ENCODE assay signal across 8 cellular contexts in the genomic region with DNA sequence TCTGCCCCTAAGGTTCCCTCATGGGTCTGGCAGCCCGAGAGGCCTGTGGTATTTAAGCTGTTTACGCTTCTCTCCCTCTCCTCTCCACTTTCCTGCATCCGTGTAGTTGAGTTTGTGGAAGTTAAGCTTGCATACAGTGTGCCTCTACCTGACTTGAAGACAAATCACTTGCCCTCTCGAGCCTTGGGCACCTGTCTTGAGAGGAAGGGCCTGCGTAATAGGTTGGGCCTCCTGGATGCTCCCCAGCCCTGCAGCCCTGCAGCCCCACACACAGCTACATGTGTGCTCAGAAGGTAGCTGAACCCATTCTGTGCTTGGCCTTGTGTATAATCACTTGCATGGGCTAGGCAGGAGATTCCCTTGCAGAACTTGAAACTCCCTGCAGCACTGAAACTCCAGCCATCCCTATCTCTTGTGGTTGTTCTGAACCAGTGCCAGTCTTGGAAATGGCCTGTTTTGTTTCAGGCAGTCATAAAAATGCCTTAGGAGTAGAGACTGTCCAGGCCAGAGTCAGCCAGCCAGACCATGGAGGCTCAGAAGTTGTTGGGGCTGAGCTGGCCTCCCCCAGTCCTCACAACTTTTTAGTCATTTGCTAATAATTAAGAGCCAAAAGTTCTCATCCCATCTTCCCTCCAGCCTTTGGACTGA.
DNase-seq lines count a peak whose midpoint lies in the region; ATAC-seq and TF ChIP-seq lines count a peak whose summit lies in the region.

No MANE protein-coding gene starts in this region.

- H3K4me3 Mint-ChIP-seq in dendritic cell treated with granulocyte-macrophage colony-stimulating factor and Interleukin-4, amounts not matched to agents 40 ng/mL and 50 ng/mL, for 4 days: no peak overlapping the region

- intact Hi-C loops in A673 (cut with micrococcal nuclease; ENCODE audit: unreplicated experiment): no loop called here
- intact Hi-C loops in dendritic cell treated with granulocyte-macrophage colony-stimulating factor and Interleukin-4, amounts not matched to agents 40 ng/mL and 50 ng/mL, for 4 days (cut with micrococcal nuclease): no loop called here

- H3K36me3 Mint-ChIP-seq in dendritic cell treated with granulocyte-macrophage colony-stimulating factor and Interleukin-4, amounts not matched to agents 40 ng/mL and 50 ng/mL, for 4 days (ENCODE audit: low read depth): peaks cover 54% of the 10 kb centered on the region

- H3K36me3 ChIP-seq in A673 (ENCODE audit: insufficient read depth, low read length, poor library complexity, severe bottlenecking) (no peaks in the 10 kb centered on the region), KOPT-K1 (ENCODE audit: insufficient read depth, low read length) (peaks cover 15% of the 10 kb centered on the region; the same call in 1 of the 2 replicates), muscle layer of colon (ENCODE audit: insufficient read depth, low read length) (no peaks in the 10 kb centered on the region)

- no peak overlapping the region for H3K9ac ChIP-seq in muscle layer of colon (ENCODE audit: low read length)

- H3K27ac ChIP-seq in A673 (ENCODE audit: low read depth, low read length, poor library complexity, severe bottlenecking) (peak overlapping the region; percentile 40), KOPT-K1 (ENCODE audit: low read depth, low read length, poor library complexity, severe bottlenecking) (peak overlapping the region; percentile 68), muscle layer of colon (ENCODE audit: low read depth, low read length) (peak overlapping the region; percentile 81)

- ATAC-seq in HG03196 (IDR thresholded peaks at IDR 0.05; ENCODE audit: unreplicated experiment) (no peak), HG02678 (IDR thresholded peaks at IDR 0.05; ENCODE audit: unreplicated experiment) (no peak)

- no peaks in the 10 kb centered on the region for H3K27me3 ChIP-seq in A673 (replicated peaks; ENCODE audit: insufficient read depth, low read depth, low read length, poor library complexity)
- no peaks in the 10 kb centered on the region for H3K27me3 ChIP-seq in muscle layer of colon (ENCODE audit: control insufficient read depth in 1 of 2, insufficient read depth in 2 of 2, low read length in 2 of 2)

- peak overlapping the region; percentile 64 for H3K27ac Mint-ChIP-seq in dendritic cell treated with granulocyte-macrophage colony-stimulating factor and Interleukin-4, amounts not matched to agents 40 ng/mL and 50 ng/mL, for 4 days

- POLR2A ChIA-PET in A673 (lab: Charles Lee; ENCODE audit: low non-redundant PET): no interaction called here

- DNase-seq in A673 (ENCODE audit: low spot score) (peak; percentile 12), RPMI8226 (no peak), OCI-M1 (lab: John Stamatoyannopoulos, UW) (no peak)

- no peak overlapping the region for H3K4me3 ChIP-seq in A673 (ENCODE audit: low read depth, low read length, poor library complexity, severe bottlenecking)
- peak overlapping the region in 1 of 2 donors; percentile 8 for H3K4me3 ChIP-seq in muscle layer of colon (ENCODE audit: low read depth in 1 of 2, low read length in 2 of 2)

- H3K9me3 ChIP-seq in A673 (ENCODE audit: low read depth, low read length, poor library complexity, severe bottlenecking) (no peaks in the 10 kb centered on the region), KOPT-K1 (ENCODE audit: insufficient read depth, low read length, poor library complexity, severe bottlenecking) (no peaks in the 10 kb centered on the region), muscle layer of colon (ENCODE audit: low read length) (no peaks in the 10 kb centered on the region)

- no peaks in the 10 kb centered on the region for H3K27me3 Mint-ChIP-seq in dendritic cell treated with granulocyte-macrophage colony-stimulating factor and Interleukin-4, amounts not matched to agents 40 ng/mL and 50 ng/mL, for 4 days

- CTCF ChIA-PET in A673 (lab: Charles Lee): no interaction called here

- BruUV-seq in A673 (replicated peaks; lab: Mats Ljungman, UMichigan): no TSS peak

- TF ChIP-seq CTCF in A673 (conservative IDR thresholded peaks at IDR 0.05; ENCODE audit: low read depth, low read length): no peak

- peaks cover 63% of the 10 kb centered on the region for H3K4me1 Mint-ChIP-seq in dendritic cell treated with granulocyte-macrophage colony-stimulating factor and Interleukin-4, amounts not matched to agents 40 ng/mL and 50 ng/mL, for 4 days (ENCODE audit: low read depth)

- H3K4me1 ChIP-seq in A673 (ENCODE audit: insufficient read depth, low read length, poor library complexity, severe bottlenecking): peaks cover 21% of the 10 kb centered on the region
- peaks cover 81% of the 10 kb centered on the region for H3K4me1 ChIP-seq in muscle layer of colon (ENCODE audit: insufficient read depth, low read length)

- no peaks in the 10 kb centered on the region for H3K9me3 Mint-ChIP-seq in dendritic cell treated with granulocyte-macrophage colony-stimulating factor and Interleukin-4, amounts not matched to agents 40 ng/mL and 50 ng/mL, for 4 days
